8 cellular contexts compared by ENCODE assay signal in the genomic region with DNA sequence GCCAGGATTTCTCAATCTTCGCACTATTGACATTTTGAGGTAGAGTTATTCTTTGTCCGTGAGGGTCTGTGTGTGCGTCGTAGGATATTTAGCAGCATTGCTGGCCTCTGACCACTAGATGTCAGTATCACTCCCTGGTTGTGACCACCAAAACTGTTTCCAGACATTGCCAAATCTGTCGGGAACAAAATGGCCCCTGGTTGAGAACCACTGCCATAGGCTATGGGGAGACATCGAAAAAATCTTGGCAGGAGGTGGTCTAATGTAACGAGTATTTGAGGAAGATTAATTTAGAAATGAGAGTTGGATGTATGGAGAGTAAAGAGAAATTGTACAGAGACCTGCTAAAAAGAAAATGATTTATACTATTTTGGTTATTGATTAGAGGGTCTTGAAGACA.
DNase-seq lines count a peak whose midpoint lies in the region; ATAC-seq and TF ChIP-seq lines count a peak whose summit lies in the region.

No MANE protein-coding gene starts in this region.

- in situ Hi-C loops in astrocyte of the spinal cord (cut with HindIII; ENCODE audit: low sequenced_read_pairs) = no loop called here
- in situ Hi-C loops in gastrocnemius medialis (cut with MboI; ENCODE audit: low sequenced_read_pairs in 4 of 4) = loop anchor here in 1 of 4 donors (10.0 kb wide), 1 partner anchor 211 kb away; no protein-coding TSS in a partner anchor

- H3K27me3 ChIP-seq in KMS-11 (ENCODE audit: insufficient read depth, low read depth) = no peaks in the 10 kb centered on the region
- no peaks in the 10 kb centered on the region for H3K27me3 ChIP-seq in RWPE2 (ENCODE audit: insufficient read depth, poor library complexity, severe bottlenecking)
- no peaks in the 10 kb centered on the region for H3K27me3 ChIP-seq in gastrocnemius medialis

- H3K4me1 ChIP-seq in KMS-11 (ENCODE audit: low read depth, poor library complexity, severe bottlenecking) (peaks cover 7% of the 10 kb centered on the region), RWPE2 (ENCODE audit: insufficient read depth, poor library complexity, severe bottlenecking) (no peaks in the 10 kb centered on the region), gastrocnemius medialis (no peaks in the 10 kb centered on the region)

- peak overlapping the region; percentile 21; the same call in 1 of the 2 replicates for H3K4me2 ChIP-seq in KMS-11

- peak overlapping the region; percentile 34; the same call in 1 of the 2 replicates for H2AFZ ChIP-seq in KMS-11 (ENCODE audit: low read depth)

- no peak overlapping the region for H3K4me3 ChIP-seq in KMS-11 (IDR thresholded peaks at IDR 0.05; ENCODE audit: insufficient read depth, low read depth, low read length)
- H3K4me3 ChIP-seq in RWPE2 (ENCODE audit: severe bottlenecking) = no peak overlapping the region
- no peak overlapping the region for H3K4me3 ChIP-seq in astrocyte of the spinal cord (ENCODE audit: low read depth, low read length)
- peak overlapping the region in 1 of 4 donors; percentile 34 for H3K4me3 ChIP-seq in gastrocnemius medialis

- H3K27ac ChIP-seq in KMS-11 = no peak overlapping the region
- no peak overlapping the region for H3K27ac ChIP-seq in RWPE2 (ENCODE audit: poor library complexity, severe bottlenecking)
- no peak overlapping the region for H3K27ac ChIP-seq in gastrocnemius medialis

- intact Hi-C loops in gastrocnemius medialis (cut with DNase I; ENCODE audit: low total_unique reads) = loop anchor here (1.0 to 10.0 kb wide), 3 partner anchors 38 to 203 kb away; no protein-coding TSS in a partner anchor

- TF ChIP-seq CTCF in GM10266 (IDR thresholded peaks at IDR 0.05; ENCODE audit: control insufficient read depth, insufficient read depth, low read depth, missing control alignments) = peak; percentile 66
- peak; percentile 78 for TF ChIP-seq CTCF in KMS-11 (conservative IDR thresholded peaks at IDR 0.05; ENCODE audit: low read depth, low read length)
- peak; percentile 72 for TF ChIP-seq CTCF in RWPE2 (IDR thresholded peaks at IDR 0.05; ENCODE audit: poor library complexity, severe bottlenecking)
- peak; percentile 89 for TF ChIP-seq CTCF in astrocyte of the spinal cord (IDR thresholded peaks at IDR 0.05; ENCODE audit: low read depth, low read length)
- peak; percentile 45 to 77 (median 66) for TF ChIP-seq CTCF in gastrocnemius medialis (IDR thresholded peaks at IDR 0.05 in 4 of 5, conservative IDR thresholded peaks at IDR 0.05 in 1 of 5)

- H3K36me3 ChIP-seq in KMS-11 (ENCODE audit: insufficient read depth) (no peaks in the 10 kb centered on the region), RWPE2 (ENCODE audit: low read depth) (no peaks in the 10 kb centered on the region), gastrocnemius medialis (no peaks in the 10 kb centered on the region)

- peak; percentile 35; the same call in 1 of the 3 replicates for ATAC-seq in RWPE2 (ENCODE audit: low read depth)
- peak; percentile 75 to 95 for ATAC-seq in gastrocnemius medialis
- ATAC-seq in HG03565 (IDR thresholded peaks at IDR 0.05; ENCODE audit: unreplicated experiment) = no peak

- H3K9me3 ChIP-seq in RWPE2 (ENCODE audit: severe bottlenecking) (no peaks in the 10 kb centered on the region), gastrocnemius medialis (no peaks in the 10 kb centered on the region)

- no peaks in the 10 kb centered on the region for H3K79me2 ChIP-seq in KMS-11 (ENCODE audit: insufficient read depth, low read depth)

- no peak overlapping the region for H3K9ac ChIP-seq in KMS-11

- DNase-seq in 8988T (peak; percentile 7), GM10266 (ENCODE audit: extremely low spot score) (peak; percentile 5), RWPE2 (ENCODE audit: low spot score) (no peak), astrocyte of the spinal cord (ENCODE audit: low read depth, low spot score) (peak; percentile 55), hypothalamus (lab: John Stamatoyannopoulos, UW) (peak in 34 of 51 donors; percentile 0 to 60 (median 6)), gastrocnemius medialis (peak; percentile 3 to 36)

- no peak for TF ChIP-seq POLR2A in gastrocnemius medialis (IDR thresholded peaks at IDR 0.05)

- H4K20me1 ChIP-seq in KMS-11 (ENCODE audit: insufficient read depth) = no peaks in the 10 kb centered on the region
